ENCODE assay signal across 9 cellular contexts in genomic region chr13:112928958-112929777, GRCh38. TPM values are rescaled to one million over a fixed set of nuclear protein-coding genes. Genes with fewer than 3 reads are reported as not detected.
DNase-seq lines count a peak whose midpoint lies in the region; ATAC-seq, FAIRE-seq and TF ChIP-seq lines count a peak whose summit lies in the region.
"Had no signal": no experiment of that assay in that cellular context is flagged by ENCODE, and none has a peak within 500 bp of the region (broad histone marks: within the 10 kb centered on the region; RNA-seq: fewer than 3 reads in every experiment).

No MANE protein-coding gene starts in this region.

- ATAC-seq in esophagus mucosa (peak; percentile 50), pancreas (peak; percentile 56 to 83 (median 80)), GM21526 (IDR thresholded peaks at IDR 0.05; ENCODE audit: low FRiP score, unreplicated experiment) (no peak), HG02973 (IDR thresholded peaks at IDR 0.05; ENCODE audit: unreplicated experiment) (no peak)

- TF ChIP-seq CTCF in pancreas (IDR thresholded peaks at IDR 0.05) = no peak

- FAIRE-seq in H54 (lab: Jason Lieb, UNC) (peak; percentile 11), pancreas (lab: Jason Lieb, UNC) (no peak)
- FAIRE-seq: TTC549 had no signal

- H3K27me3 ChIP-seq in pancreas = no peaks in the 10 kb centered on the region

- H3K27ac ChIP-seq in pancreas = peak overlapping the region in 1 of 4 donors; percentile 28

- DNase-seq in H54 (ENCODE audit: insufficient read length, low spot score) (peak; percentile 50), NCI-H748 treated with DMSO at 0.1 percent for 48 hours (lab: John Stamatoyannopoulos, UW) (peak; percentile 84), pancreas (peak in 2 of 6 donors; percentile 32 to 47), NK-92 (lab: John Stamatoyannopoulos, UW; ENCODE audit: unreplicated experiment) (no peak)
- DNase-seq in NK-92 treated with Interleukin-12 subunit alpha and Interleukin-12 subunit beta, amount 100 ng/mL, for 24 hours (lab: John Stamatoyannopoulos, UW) = no peak

- no peaks in the 10 kb centered on the region for H3K36me3 ChIP-seq in pancreas

- H3K4me1 ChIP-seq in pancreas = peaks cover 0 to 9% (median 5%) of the 10 kb centered on the region in 3 donors

- intact Hi-C loops in pancreas (cut with DNase I) = no loop called here

- H3K4me3 ChIP-seq in pancreas = peak overlapping the region in 1 of 4 donors; percentile 1

- 27 to 32% methylated on average over 21 of the region's 21 CpGs for WGBS in pancreas, 2 donors

- no peaks in the 10 kb centered on the region for H3K9me3 ChIP-seq in pancreas

- TF ChIP-seq POLR2A in H54 (IDR thresholded peaks at IDR 0.05; ENCODE audit: low read depth, low read length) = no peak

RNA-seq across cellular contexts. Expression of gene MCF2L, which starts 39.8 kb away (rescaled TPM):
- total RNA-seq in esophagus mucosa (9.7 TPM), pancreas (10 to 100 TPM; 16.0 to 41.6 (median 20.8) TPM)
- 10 to 100 TPM; 58.2 to 83.6 TPM for polyA plus RNA-seq in pancreas

Comparison
In these comparisons a context has a peak if more than half of its experiments do, and no peak if none do; other contexts are left out.
1. DNase-seq: peak in H54 (single experiment) and NCI-H748 treated with DMSO at 0.1 percent for 48 hours (single experiment); none in NK-92 (single experiment) and NK-92 treated with Interleukin-12 subunit alpha and Interleukin-12 subunit beta, amount 100 ng/mL, for 24 hours (single experiment).
2. ATAC-seq: peak in esophagus mucosa (single experiment) and pancreas (4 of 4); none in GM21526 (single experiment) and HG02973 (single experiment).